ENCODE assay signal across 11 cellular contexts in genomic region chr2:105834931-105835330, GRCh38.
A peak's percentile ranks its signal among the peaks of the same experiment; 100 is the strongest.
DNase-seq lines count a peak whose midpoint lies in the region; ATAC-seq and TF ChIP-seq lines count a peak whose summit lies in the region.
"Had no signal": no experiment of that assay in that cellular context is flagged by ENCODE, and none has a peak within 500 bp of the region (broad histone marks: within the 10 kb centered on the region; RNA-seq: fewer than 3 reads in every experiment).

No MANE protein-coding gene starts in this region.

- H3K4me1 Mint-ChIP-seq in CD4-positive, alpha-beta T cell (ENCODE audit: low read depth) = peaks cover 83% of the 10 kb centered on the region
- H3K4me1 Mint-ChIP-seq in T-helper 17 cell (peaks cover 29% of the 10 kb centered on the region), nephron progenitor cell (peaks cover 15% of the 10 kb centered on the region)

- H3K27ac ChIP-seq in CD4-positive, alpha-beta T cell (ENCODE audit: low read depth, low read length) = no peak overlapping the region
- H3K27ac ChIP-seq: SJSA1 had no signal

- peaks cover 18% of the 10 kb centered on the region for H3K9me3 Mint-ChIP-seq in CD4-positive, alpha-beta T cell
- H3K9me3 Mint-ChIP-seq in nephron progenitor cell = peaks cover 79% of the 10 kb centered on the region

- H3K9me3 ChIP-seq in CD4-positive, alpha-beta T cell (ENCODE audit: control insufficient read depth, low read length) = peaks cover 46% of the 10 kb centered on the region
- H3K9me3 ChIP-seq in T-helper 17 cell (ENCODE audit: control insufficient read depth, low read length, poor library complexity, severe bottlenecking) = peaks cover 9% of the 10 kb centered on the region

- H3K27ac Mint-ChIP-seq in CD4-positive, alpha-beta T cell = peak overlapping the region; percentile 73
- H3K27ac Mint-ChIP-seq in T-helper 17 cell (peak overlapping the region; percentile 53), nephron progenitor cell (no peak overlapping the region)

- H3K27me3 Mint-ChIP-seq in CD4-positive, alpha-beta T cell = no peaks in the 10 kb centered on the region
- no peaks in the 10 kb centered on the region for H3K27me3 Mint-ChIP-seq in T-helper 17 cell
- H3K27me3 Mint-ChIP-seq in nephron progenitor cell (ENCODE audit: low read depth, poor library complexity) = peaks cover 5% of the 10 kb centered on the region

- intact Hi-C loops in CD4-positive, alpha-beta T cell (cut with DNase I, micrococcal nuclease) = loop anchor here in 1 of 2 experiments (5.0 kb wide), 1 partner anchor 38 kb away; no protein-coding TSS in a partner anchor
- intact Hi-C loops in posterior cingulate gyrus (cut with DNase I) = no loop called here

- POLR2A ChIA-PET in CD4-positive, alpha-beta T cell (lab: Charles Lee) = interaction anchor here (0.6 to 1.3 kb wide), 3 partner anchors 13 to 259 kb away, joined by 3 to 8 read pairs (median 4); no protein-coding TSS in a partner anchor

- no peaks in the 10 kb centered on the region for H3K27me3 ChIP-seq in CD4-positive, alpha-beta T cell (ENCODE audit: control insufficient read depth, insufficient read depth, low read length)
- H3K27me3 ChIP-seq: SJSA1 had no signal

- peak overlapping the region; percentile 30 for H3K4me3 Mint-ChIP-seq in CD4-positive, alpha-beta T cell
- H3K4me3 Mint-ChIP-seq in T-helper 17 cell = no peak overlapping the region
- H3K4me3 Mint-ChIP-seq in nephron progenitor cell = no peak overlapping the region

- ATAC-seq in CD4-positive, alpha-beta T cell (ENCODE audit: poor library complexity) = peak; percentile 29
- ATAC-seq in GM19395 (IDR thresholded peaks at IDR 0.05; ENCODE audit: unreplicated experiment) (peak; percentile 82), HG03095 (IDR thresholded peaks at IDR 0.05; ENCODE audit: unreplicated experiment) (peak; percentile 83), T-helper 17 cell (peak; percentile 60)

- TF ChIP-seq CTCF in CD4-positive, alpha-beta T cell (IDR thresholded peaks at IDR 0.05) = no peak
- no peak for TF ChIP-seq CTCF in nephron progenitor cell (IDR thresholded peaks at IDR 0.05)

- peaks cover 88% of the 10 kb centered on the region for H3K36me3 Mint-ChIP-seq in CD4-positive, alpha-beta T cell (ENCODE audit: low read depth)
- H3K36me3 Mint-ChIP-seq in T-helper 17 cell (ENCODE audit: low read depth) (peaks cover 5% of the 10 kb centered on the region), nephron progenitor cell (ENCODE audit: low read depth) (peaks cover 94% of the 10 kb centered on the region)

- CTCF ChIA-PET in CD4-positive, alpha-beta T cell (lab: Charles Lee) = interaction anchor here (1.4 kb wide), 1 partner anchor 13 kb away, joined by 5 read pairs; no protein-coding TSS in a partner anchor

- no peak for DNase-seq in CD4-positive, alpha-beta T cell
- DNase-seq in T-helper 17 cell (no peak), cerebellar cortex (ENCODE audit: low spot score) (no peak), NCI-H2029 (lab: John Stamatoyannopoulos, UW) (no peak), posterior cingulate gyrus (no peak), nephron progenitor cell (no peak)
- DNase-seq: DMS 273 treated with DMSO at 0.1 percent for 48 hours, trophoblast cell had no signal

Comparison
In these comparisons a context has a peak if more than half of its experiments do, and no peak if none do; other contexts are left out.
1. ATAC-seq: peak in every context shown above with its lines; median percentile 83 in HG03095; 82 in GM19395; 60 in T-helper 17 cell; 29 in CD4-positive, alpha-beta T cell.